In genomic region chr3:56682458-56683121, GRCh38 we compare ENCODE assay signal across 1 cellular context.
A peak's percentile ranks its signal among the peaks of the same experiment; 100 is the strongest.
TF ChIP-seq lines count a peak whose summit lies in the region.

No MANE protein-coding gene starts in this region.

TF ChIP-seq in K562, 482 proteins besides CTCF, POLR2A, EP300 and RAD21 (continued from another document and continues in another):
- TF ChIP-seq, protein P1, sequence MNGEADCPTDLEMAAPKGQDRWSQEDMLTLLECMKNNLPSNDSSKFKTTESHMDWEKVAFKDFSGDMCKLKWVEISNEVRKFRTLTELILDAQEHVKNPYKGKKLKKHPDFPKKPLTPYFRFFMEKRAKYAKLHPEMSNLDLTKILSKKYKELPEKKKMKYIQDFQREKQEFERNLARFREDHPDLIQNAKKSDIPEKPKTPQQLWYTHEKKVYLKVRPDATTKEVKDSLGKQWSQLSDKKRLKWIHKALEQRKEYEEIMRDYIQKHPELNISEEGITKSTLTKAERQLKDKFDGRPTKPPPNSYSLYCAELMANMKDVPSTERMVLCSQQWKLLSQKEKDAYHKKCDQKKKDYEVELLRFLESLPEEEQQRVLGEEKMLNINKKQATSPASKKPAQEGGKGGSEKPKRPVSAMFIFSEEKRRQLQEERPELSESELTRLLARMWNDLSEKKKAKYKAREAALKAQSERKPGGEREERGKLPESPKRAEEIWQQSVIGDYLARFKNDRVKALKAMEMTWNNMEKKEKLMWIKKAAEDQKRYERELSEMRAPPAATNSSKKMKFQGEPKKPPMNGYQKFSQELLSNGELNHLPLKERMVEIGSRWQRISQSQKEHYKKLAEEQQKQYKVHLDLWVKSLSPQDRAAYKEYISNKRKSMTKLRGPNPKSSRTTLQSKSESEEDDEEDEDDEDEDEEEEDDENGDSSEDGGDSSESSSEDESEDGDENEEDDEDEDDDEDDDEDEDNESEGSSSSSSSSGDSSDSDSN (IDR thresholded peaks at IDR 0.05; ENCODE audit: borderline replicate concordance in 1 of 2, low read depth in 2 of 2, low read length in 2 of 2), result peak in 1 of 2 experiments; percentile 46; a peak in 1 of 4 replicates
- TF ChIP-seq HMGN3 (IDR thresholded peaks at IDR 0.05; ENCODE audit: borderline replicate concordance, extremely low read depth, insufficient read length, low read depth, low read length) (no peak), NR2C1 (IDR thresholded peaks at IDR 0.05) (no peak), NR2C1 (tag; IDR thresholded peaks at IDR 0.05) (no peak), RBM39 (optimal IDR thresholded peaks at IDR 0.05; ENCODE audit: low read depth, low read length) (no peak), ZNF282 (CRISPR knock-in tag; IDR thresholded peaks at IDR 0.05) (0 out of 2 replicates have a peak, but pooled peaks have one; percentile 8), ZNF184 (CRISPR knock-in tag; IDR thresholded peaks at IDR 0.05) (no peak), NCOA6 (IDR thresholded peaks at IDR 0.05) (no peak), POLR3A (IDR thresholded peaks at IDR 0.05; ENCODE audit: borderline replicate concordance, extremely low read depth, insufficient read depth, insufficient read length) (no peak), CBX2 (IDR thresholded peaks at IDR 0.05; ENCODE audit: insufficient read depth, low read length, poor library complexity, severe bottlenecking) (no peak), ZEB2 (IDR thresholded peaks at IDR 0.05) (no peak), SRSF7 (optimal IDR thresholded peaks at IDR 0.05; ENCODE audit: low read depth, low read length) (no peak), POLR2H (tag; IDR thresholded peaks at IDR 0.05; ENCODE audit: low read depth) (no peak; the same call in 1 of the 2 replicates), ZBTB17 (CRISPR knock-in tag; IDR thresholded peaks at IDR 0.05) (no peak), RERE (CRISPR knock-in tag; IDR thresholded peaks at IDR 0.05; ENCODE audit: borderline replicate concordance) (no peak; the same call in 1 of the 2 replicates), CXXC5 (CRISPR knock-in tag; IDR thresholded peaks at IDR 0.05) (peak; percentile 25; the same call in 1 of the 2 replicates), KDM1A (IDR thresholded peaks at IDR 0.05) (no peak), HDAC1 (IDR thresholded peaks at IDR 0.05) (0 out of 4 replicates have a peak, but pooled peaks of 1 of the 2 experiments have one; percentile 37), PCBP1 (IDR thresholded peaks at IDR 0.05; ENCODE audit: low read depth, low read length, poor library complexity, severe bottlenecking) (peak; percentile 69), ZNF224 (CRISPR knock-in tag; IDR thresholded peaks at IDR 0.05) (no peak), RBM14 (IDR thresholded peaks at IDR 0.05; ENCODE audit: borderline replicate concordance, insufficient read depth, low read depth, low read length) (no peak), EGR1 (conservative IDR thresholded peaks at IDR 0.05) (peak; percentile 14; the same call in 1 of the 2 replicates), NFATC3 (IDR thresholded peaks at IDR 0.05) (no peak), ATF7 (IDR thresholded peaks at IDR 0.05) (no peak), ZNF316 (IDR thresholded peaks at IDR 0.05) (no peak), IRF2 (CRISPR knock-in tag; IDR thresholded peaks at IDR 0.05) (no peak), CBFB (CRISPR knock-in tag; IDR thresholded peaks at IDR 0.05) (no peak), ETS2 (tag; IDR thresholded peaks at IDR 0.05; ENCODE audit: borderline replicate concordance, poor library complexity, severe bottlenecking) (no peak), IRF1 (CRISPR knock-in tag; IDR thresholded peaks at IDR 0.05; ENCODE audit: borderline replicate concordance) (no peak), PKNOX1 (IDR thresholded peaks at IDR 0.05) (no peak), ZBED1 (IDR thresholded peaks at IDR 0.05) (no peak), CREBBP (IDR thresholded peaks at IDR 0.05; ENCODE audit: low read depth, low read length) (no peak), NCOA2 (IDR thresholded peaks at IDR 0.05; ENCODE audit: partially characterized antibody in 2 of 2) (no peak), DMBX1 (CRISPR knock-in tag; IDR thresholded peaks at IDR 0.05; ENCODE audit: borderline replicate concordance) (no peak), MAFF (IDR thresholded peaks at IDR 0.05; ENCODE audit: low read length) (no peak), SIN3A (IDR thresholded peaks at IDR 0.05; ENCODE audit: borderline replicate concordance in 2 of 2, control insufficient read depth in 1 of 2, low read depth in 2 of 2, low read length in 2 of 2) (no peak), ZNF3 (CRISPR knock-in tag; IDR thresholded peaks at IDR 0.05) (no peak), ZNF12 (CRISPR knock-in tag; IDR thresholded peaks at IDR 0.05) (no peak), ZBTB11 (CRISPR knock-in tag; IDR thresholded peaks at IDR 0.05) (no peak; a peak in 1 of 6 replicates), KLF13 (tag; IDR thresholded peaks at IDR 0.05; ENCODE audit: borderline replicate concordance, low read depth) (no peak), ZNF165 (CRISPR knock-in tag; IDR thresholded peaks at IDR 0.05; ENCODE audit: borderline replicate concordance) (no peak), E2F5 (CRISPR knock-in tag; IDR thresholded peaks at IDR 0.05) (no peak), SRSF9 (IDR thresholded peaks at IDR 0.05; ENCODE audit: borderline replicate concordance, low read depth, low read length) (no peak)
- TF ChIP-seq, protein P2, sequence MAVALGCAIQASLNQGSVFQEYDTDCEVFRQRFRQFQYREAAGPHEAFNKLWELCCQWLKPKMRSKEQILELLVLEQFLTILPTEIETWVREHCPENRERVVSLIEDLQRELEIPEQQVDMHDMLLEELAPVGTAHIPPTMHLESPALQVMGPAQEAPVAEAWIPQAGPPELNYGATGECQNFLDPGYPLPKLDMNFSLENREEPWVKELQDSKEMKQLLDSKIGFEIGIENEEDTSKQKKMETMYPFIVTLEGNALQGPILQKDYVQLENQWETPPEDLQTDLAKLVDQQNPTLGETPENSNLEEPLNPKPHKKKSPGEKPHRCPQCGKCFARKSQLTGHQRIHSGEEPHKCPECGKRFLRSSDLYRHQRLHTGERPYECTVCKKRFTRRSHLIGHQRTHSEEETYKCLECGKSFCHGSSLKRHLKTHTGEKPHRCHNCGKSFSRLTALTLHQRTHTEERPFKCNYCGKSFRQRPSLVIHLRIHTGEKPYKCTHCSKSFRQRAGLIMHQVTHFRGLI (CRISPR knock-in tag; IDR thresholded peaks at IDR 0.05), result no peak
- TF ChIP-seq, protein P3, sequence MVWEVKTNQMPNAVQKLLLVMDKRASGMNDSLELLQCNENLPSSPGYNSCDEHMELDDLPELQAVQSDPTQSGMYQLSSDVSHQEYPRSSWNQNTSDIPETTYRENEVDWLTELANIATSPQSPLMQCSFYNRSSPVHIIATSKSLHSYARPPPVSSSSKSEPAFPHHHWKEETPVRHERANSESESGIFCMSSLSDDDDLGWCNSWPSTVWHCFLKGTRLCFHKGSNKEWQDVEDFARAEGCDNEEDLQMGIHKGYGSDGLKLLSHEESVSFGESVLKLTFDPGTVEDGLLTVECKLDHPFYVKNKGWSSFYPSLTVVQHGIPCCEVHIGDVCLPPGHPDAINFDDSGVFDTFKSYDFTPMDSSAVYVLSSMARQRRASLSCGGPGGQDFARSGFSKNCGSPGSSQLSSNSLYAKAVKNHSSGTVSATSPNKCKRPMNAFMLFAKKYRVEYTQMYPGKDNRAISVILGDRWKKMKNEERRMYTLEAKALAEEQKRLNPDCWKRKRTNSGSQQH (CRISPR knock-in tag; IDR thresholded peaks at IDR 0.05), result no peak
- TF ChIP-seq, protein P4, sequence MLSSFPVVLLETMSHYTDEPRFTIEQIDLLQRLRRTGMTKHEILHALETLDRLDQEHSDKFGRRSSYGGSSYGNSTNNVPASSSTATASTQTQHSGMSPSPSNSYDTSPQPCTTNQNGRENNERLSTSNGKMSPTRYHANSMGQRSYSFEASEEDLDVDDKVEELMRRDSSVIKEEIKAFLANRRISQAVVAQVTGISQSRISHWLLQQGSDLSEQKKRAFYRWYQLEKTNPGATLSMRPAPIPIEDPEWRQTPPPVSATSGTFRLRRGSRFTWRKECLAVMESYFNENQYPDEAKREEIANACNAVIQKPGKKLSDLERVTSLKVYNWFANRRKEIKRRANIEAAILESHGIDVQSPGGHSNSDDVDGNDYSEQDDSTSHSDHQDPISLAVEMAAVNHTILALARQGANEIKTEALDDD (IDR thresholded peaks at IDR 0.05), result no peak
